In genomic region chr12:117658226-117658625, GRCh38 we compare ENCODE assay signal across 9 cellular contexts.
"Had no signal": no experiment of that assay in that cellular context is flagged by ENCODE, and none has a peak within 500 bp of the region (broad histone marks: within the 10 kb centered on the region; RNA-seq: fewer than 3 reads in every experiment).

No MANE protein-coding gene starts in this region.

- H3K4me1 Mint-ChIP-seq: GM23338, H9 had no signal

- H3K4me3 ChIP-seq: GM23248, GM23338, HAP-1 had no signal

- H3K36me3 ChIP-seq: HAP-1 had no signal

- H3K27ac ChIP-seq: GM23248 had no signal

- DNase-seq: GM23248, GOT3, H7, H9, HCEC 1CT, HFFc6 had no signal

- H3K9me3 ChIP-seq: HAP-1 had no signal

- H3K4me2 ChIP-seq: GM23338 had no signal

- H3K4me1 ChIP-seq: HAP-1 had no signal

- H3K9ac ChIP-seq: GM23248 had no signal

- H3K27ac Mint-ChIP-seq: GM23338, H9, HFFc6 had no signal

- H3K4me3 Mint-ChIP-seq: GM23338, H9, HFFc6 had no signal

- H3K9me3 Mint-ChIP-seq: GM23338, H9 had no signal

- ATAC-seq: GM23338, HCT116 had no signal
